13 cellular contexts compared by ENCODE assay signal in the genomic region with DNA sequence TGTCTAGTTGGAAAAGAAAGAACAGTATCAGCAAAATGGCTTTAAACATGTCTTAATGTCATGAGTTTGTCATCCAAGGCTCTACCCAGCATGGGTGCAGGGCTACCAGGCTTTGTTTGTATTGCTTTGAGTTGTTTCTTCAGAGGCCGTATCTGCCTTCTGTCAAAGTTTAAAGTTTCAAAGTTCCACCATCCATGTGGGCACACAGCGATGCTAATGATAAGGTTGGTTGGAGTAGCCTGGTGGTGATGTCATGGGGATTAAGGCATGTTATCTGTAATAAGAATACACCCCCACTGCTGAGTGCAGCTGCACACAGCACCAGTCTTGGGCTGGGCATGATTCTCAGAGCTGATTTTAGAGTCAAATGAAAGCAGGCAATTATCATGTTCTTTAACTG.
DNase-seq lines count a peak whose midpoint lies in the region; ATAC-seq and TF ChIP-seq lines count a peak whose summit lies in the region.
"Had no signal": no experiment of that assay in that cellular context is flagged by ENCODE, and none has a peak within 500 bp of the region (broad histone marks: within the 10 kb centered on the region; RNA-seq: fewer than 3 reads in every experiment).

No MANE protein-coding gene starts in this region.

- H3K9me2 ChIP-seq in SK-N-SH (no peaks in the 10 kb centered on the region), hepatocyte (replicated peaks; ENCODE audit: insufficient read depth) (no peaks in the 10 kb centered on the region)

- no peaks in the 10 kb centered on the region for H4K20me1 ChIP-seq in SK-N-SH (ENCODE audit: insufficient read depth)
- H4K20me1 ChIP-seq in hepatocyte (ENCODE audit: insufficient read depth, poor library complexity, severe bottlenecking), result no peaks in the 10 kb centered on the region

- TF ChIP-seq RAD21 in SK-N-SH (IDR thresholded peaks at IDR 0.05; ENCODE audit: low read length), result no peak

- H3F3A ChIP-seq in SK-N-SH (replicated peaks; ENCODE audit: insufficient read depth), result peaks cover 5% of the 10 kb centered on the region

- POLR2A ChIA-PET in SK-N-SH (lab: Yijun Ruan, JAX), result no interaction called here

- peak overlapping the region; percentile 48 for H3K27ac Mint-ChIP-seq in type B pancreatic cell
- H3K27ac Mint-ChIP-seq: activated naive CD4-positive, alpha-beta T cell treated with anti-CD3 and anti-CD28 coated beads, Interleukin-2, amount 50 U/mL, for 24 hours had no signal

- peak overlapping the region; percentile 42 for H3K4me3 Mint-ChIP-seq in type B pancreatic cell
- H3K4me3 Mint-ChIP-seq in activated T-cell treated with anti-CD3 and anti-CD28 coated beads, Interleukin-2, amount 50 U/mL, for 4 hours, result no peak overlapping the region
- H3K4me3 Mint-ChIP-seq: activated naive CD4-positive, alpha-beta T cell treated with anti-CD3 and anti-CD28 coated beads, Interleukin-2, amount 50 U/mL, for 24 hours had no signal

- H3K27ac ChIP-seq in SK-N-SH (ENCODE audit: low read depth in 2 of 2, low read length in 1 of 2) (peak overlapping the region; percentile 28 to 71; a peak in 3 of 4 replicates), hepatocyte (peak overlapping the region; percentile 78)
- H3K27ac ChIP-seq: lower lobe of right lung, RWPE1, tibial artery had no signal

- H3K9me3 Mint-ChIP-seq in type B pancreatic cell, result peaks cover 5% of the 10 kb centered on the region
- peaks cover 4% of the 10 kb centered on the region for H3K9me3 Mint-ChIP-seq in activated T-cell treated with anti-CD3 and anti-CD28 coated beads, Interleukin-2, amount 50 U/mL, for 4 hours
- H3K9me3 Mint-ChIP-seq: activated naive CD4-positive, alpha-beta T cell treated with anti-CD3 and anti-CD28 coated beads, Interleukin-2, amount 50 U/mL, for 24 hours had no signal

- no peak overlapping the region for H3K4me3 ChIP-seq in SK-N-SH (ENCODE audit: low read depth in 2 of 2, low read length in 1 of 2)
- no peak overlapping the region for H3K4me3 ChIP-seq in hepatocyte
- H3K4me3 ChIP-seq: lower lobe of right lung, tibial artery had no signal

- peaks cover 24% of the 10 kb centered on the region for H3K4me1 Mint-ChIP-seq in type B pancreatic cell (ENCODE audit: unreplicated experiment)
- no peaks in the 10 kb centered on the region for H3K4me1 Mint-ChIP-seq in activated T-cell treated with anti-CD3 and anti-CD28 coated beads, Interleukin-2, amount 50 U/mL, for 4 hours (ENCODE audit: low read depth)
- H3K4me1 Mint-ChIP-seq: activated naive CD4-positive, alpha-beta T cell treated with anti-CD3 and anti-CD28 coated beads, Interleukin-2, amount 50 U/mL, for 24 hours had no signal

- H3K9me3 ChIP-seq in SK-N-SH, result no peaks in the 10 kb centered on the region
- H3K9me3 ChIP-seq in hepatocyte (ENCODE audit: low read depth), result no peaks in the 10 kb centered on the region
- H3K9me3 ChIP-seq: lower lobe of right lung, tibial artery had no signal

- H3K4me2 ChIP-seq in SK-N-SH (peak overlapping the region; percentile 5), hepatocyte (peak overlapping the region; percentile 17)

- peak; percentile 69 for DNase-seq in NCI-H82 (lab: John Stamatoyannopoulos, UW)
- no peak for DNase-seq in NCI-H82 treated with DMSO at 0.1 percent for 48 hours (lab: John Stamatoyannopoulos, UW; ENCODE audit: unreplicated experiment)
- DNase-seq in SK-N-SH, result no peak
- peak; percentile 70 for DNase-seq in hepatocyte (ENCODE audit: low spot score)
- DNase-seq in type B pancreatic cell (ENCODE audit: extremely low spot score, unreplicated experiment), result no peak
- DNase-seq in activated T-cell treated with anti-CD3 and anti-CD28 coated beads, Interleukin-2, amount 50 U/mL, for 4 hours, result no peak
- no peak for DNase-seq in NCI-H1694 treated with DMSO at 0.1 percent for 48 hours (lab: John Stamatoyannopoulos, UW)
- no peak for DNase-seq in SW 1271 (lab: John Stamatoyannopoulos, UW)
- DNase-seq: activated CD8-positive, alpha-beta memory T cell treated with anti-CD3 and anti-CD28 coated beads for 24 hours; lower lobe of right lung; tibial artery had no signal

- no peak for ATAC-seq in activated T-cell treated with anti-CD3 and anti-CD28 coated beads, Interleukin-2, amount 50 U/mL, for 4 hours

- H3K36me3 ChIP-seq in SK-N-SH (replicated peaks in 1 of 2; ENCODE audit: control insufficient read depth in 1 of 2, insufficient read depth in 2 of 2, low read length in 1 of 2), result no peaks in the 10 kb centered on the region
- H3K36me3 ChIP-seq in hepatocyte (replicated peaks; ENCODE audit: insufficient read depth, low read depth), result no peaks in the 10 kb centered on the region
- H3K36me3 ChIP-seq: lower lobe of right lung, tibial artery had no signal

- no peak overlapping the region for H2AFZ ChIP-seq in SK-N-SH (ENCODE audit: low read depth)
- no peak overlapping the region for H2AFZ ChIP-seq in hepatocyte

- CTCF ChIA-PET in SK-N-SH (lab: Yijun Ruan, JAX), result interaction anchor here (1.0 to 1.4 kb wide), 2 partner anchors 13 to 50 kb away, joined by 3 to 6 read pairs; no protein-coding TSS in a partner anchor

- TF ChIP-seq EP300 in SK-N-SH (IDR thresholded peaks at IDR 0.05; ENCODE audit: borderline replicate concordance in 1 of 2, low read depth in 1 of 2, low read length in 1 of 2), result no peak; a peak in 1 of 4 replicates

- H3K36me3 Mint-ChIP-seq in type B pancreatic cell, result no peaks in the 10 kb centered on the region
- H3K36me3 Mint-ChIP-seq in activated T-cell treated with anti-CD3 and anti-CD28 coated beads, Interleukin-2, amount 50 U/mL, for 4 hours (ENCODE audit: insufficient read depth), result no peaks in the 10 kb centered on the region
- H3K36me3 Mint-ChIP-seq: activated naive CD4-positive, alpha-beta T cell treated with anti-CD3 and anti-CD28 coated beads, Interleukin-2, amount 50 U/mL, for 24 hours had no signal

- H3K27me3 Mint-ChIP-seq in type B pancreatic cell, result no peaks in the 10 kb centered on the region
- H3K27me3 Mint-ChIP-seq in activated T-cell treated with anti-CD3 and anti-CD28 coated beads, Interleukin-2, amount 50 U/mL, for 4 hours (ENCODE audit: low read depth), result no peaks in the 10 kb centered on the region
- H3K27me3 Mint-ChIP-seq: activated naive CD4-positive, alpha-beta T cell treated with anti-CD3 and anti-CD28 coated beads, Interleukin-2, amount 50 U/mL, for 24 hours had no signal

- H3K79me2 ChIP-seq in SK-N-SH (ENCODE audit: insufficient read depth) (no peaks in the 10 kb centered on the region), hepatocyte (no peaks in the 10 kb centered on the region)

- no peaks in the 10 kb centered on the region for H3K27me3 ChIP-seq in SK-N-SH (ENCODE audit: insufficient read depth)
- no peaks in the 10 kb centered on the region for H3K27me3 ChIP-seq in hepatocyte
- H3K27me3 ChIP-seq: tibial artery had no signal

- peaks cover 4% of the 10 kb centered on the region in 2 experiments; a peak in 2 of 4 replicates for H3K4me1 ChIP-seq in SK-N-SH (ENCODE audit: control insufficient read depth in 1 of 2, insufficient read depth in 2 of 2, low read depth in 1 of 2, low read length in 1 of 2)
- peaks cover 20% of the 10 kb centered on the region for H3K4me1 ChIP-seq in hepatocyte (ENCODE audit: insufficient read depth)

- 41% methylated on average over 2 of the region's 2 CpGs for WGBS in SK-N-SH (ENCODE audit: low lambda C conversion rate)
- 25% methylated on average over 2 of the region's 2 CpGs for WGBS in hepatocyte (ENCODE audit: low lambda C conversion rate, missing lambda C conversion rate)

- TF ChIP-seq CTCF in SK-N-SH (IDR thresholded peaks at IDR 0.05) (no peak), hepatocyte (IDR thresholded peaks at IDR 0.05; ENCODE audit: poor library complexity) (no peak), type B pancreatic cell (conservative IDR thresholded peaks at IDR 0.05) (no peak)

- no peak overlapping the region for H3K9ac ChIP-seq in SK-N-SH

TF ChIP-seq in SK-N-SH, 30 proteins besides CTCF, POLR2A, EP300 and RAD21:
- TF ChIP-seq, protein P1, sequence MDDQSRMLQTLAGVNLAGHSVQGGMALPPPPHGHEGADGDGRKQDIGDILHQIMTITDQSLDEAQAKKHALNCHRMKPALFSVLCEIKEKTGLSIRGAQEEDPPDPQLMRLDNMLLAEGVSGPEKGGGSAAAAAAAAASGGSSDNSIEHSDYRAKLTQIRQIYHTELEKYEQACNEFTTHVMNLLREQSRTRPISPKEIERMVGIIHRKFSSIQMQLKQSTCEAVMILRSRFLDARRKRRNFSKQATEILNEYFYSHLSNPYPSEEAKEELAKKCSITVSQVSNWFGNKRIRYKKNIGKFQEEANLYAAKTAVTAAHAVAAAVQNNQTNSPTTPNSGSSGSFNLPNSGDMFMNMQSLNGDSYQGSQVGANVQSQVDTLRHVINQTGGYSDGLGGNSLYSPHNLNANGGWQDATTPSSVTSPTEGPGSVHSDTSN (IDR thresholded peaks at IDR 0.05), result 0 out of 2 replicates have a peak, but pooled peaks have one; percentile 42
- TF ChIP-seq TCF12 (IDR thresholded peaks at IDR 0.05) (peak; percentile 70), TAF1 (IDR thresholded peaks at IDR 0.05; ENCODE audit: borderline replicate concordance, low read depth, low read length) (no peak), MEF2A (IDR thresholded peaks at IDR 0.05; ENCODE audit: borderline replicate concordance, low read depth) (no peak)
- TF ChIP-seq, protein P2, sequence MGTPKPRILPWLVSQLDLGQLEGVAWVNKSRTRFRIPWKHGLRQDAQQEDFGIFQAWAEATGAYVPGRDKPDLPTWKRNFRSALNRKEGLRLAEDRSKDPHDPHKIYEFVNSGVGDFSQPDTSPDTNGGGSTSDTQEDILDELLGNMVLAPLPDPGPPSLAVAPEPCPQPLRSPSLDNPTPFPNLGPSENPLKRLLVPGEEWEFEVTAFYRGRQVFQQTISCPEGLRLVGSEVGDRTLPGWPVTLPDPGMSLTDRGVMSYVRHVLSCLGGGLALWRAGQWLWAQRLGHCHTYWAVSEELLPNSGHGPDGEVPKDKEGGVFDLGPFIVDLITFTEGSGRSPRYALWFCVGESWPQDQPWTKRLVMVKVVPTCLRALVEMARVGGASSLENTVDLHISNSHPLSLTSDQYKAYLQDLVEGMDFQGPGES (IDR thresholded peaks at IDR 0.05; ENCODE audit: low read depth, low read length), result no peak

Comparison
In these comparisons a context has a peak if more than half of its experiments do, and no peak if none do; other contexts are left out.
1. DNase-seq: peak in NCI-H82 (single experiment) and hepatocyte (single experiment); none in NCI-H82 treated with DMSO at 0.1 percent for 48 hours (single experiment), SK-N-SH (single experiment), type B pancreatic cell (single experiment), activated T-cell treated with anti-CD3 and anti-CD28 coated beads, Interleukin-2, amount 50 U/mL, for 4 hours (single experiment), NCI-H1694 treated with DMSO at 0.1 percent for 48 hours (single experiment) and SW 1271 (0 of 2).